In genomic region chr1:43978264-43978550, GRCh38 we compare ENCODE assay signal across 8 cellular contexts. TPM values are rescaled to one million over a fixed set of nuclear protein-coding genes. Genes with fewer than 3 reads are reported as not detected.
DNase-seq lines count a peak whose midpoint lies in the region; ATAC-seq, FAIRE-seq and TF ChIP-seq lines count a peak whose summit lies in the region.

No MANE protein-coding gene starts in this region.

- H3K27me3 ChIP-seq in BLaER1 = no peaks in the 10 kb centered on the region
- H3K27me3 ChIP-seq in KMS-11 (ENCODE audit: insufficient read depth, low read depth) = no peaks in the 10 kb centered on the region
- no peaks in the 10 kb centered on the region for H3K27me3 ChIP-seq in GM12878 (replicated peaks in 1 of 2; ENCODE audit: control insufficient read depth in 2 of 2, insufficient read depth in 2 of 2, low read length in 1 of 2)
- H3K27me3 ChIP-seq in lower lobe of right lung (ENCODE audit: low read depth) = no peaks in the 10 kb centered on the region

- CTCF ChIA-PET in GM12878 (lab: Yijun Ruan, JAX) = interaction anchor here (1.0 to 1.4 kb wide), 3 partner anchors 12 to 43 kb away, joined by 3 to 5 read pairs (median 3); no protein-coding TSS in a partner anchor

- in situ Hi-C loops in GM12878 (cut with MboI) = no loop called here

- SMC1A ChIA-PET in GM12878 (lab: Charles Lee; ENCODE audit: uncharacterized antibody, unreplicated experiment) = interaction anchor here (1.3 kb wide), 1 partner anchor 15 kb away, joined by 3 read pairs; no protein-coding TSS in a partner anchor

- peaks cover 44% of the 10 kb centered on the region for H3K79me2 ChIP-seq in KMS-11 (ENCODE audit: insufficient read depth, low read depth)
- H3K79me2 ChIP-seq in GM12878 (ENCODE audit: control insufficient read depth, insufficient read depth, low read length) = peaks cover 45% of the 10 kb centered on the region

- H3K27ac ChIP-seq in BLaER1 = peak overlapping the region; percentile 93; the same call in 1 of the 2 replicates
- no peak overlapping the region for H3K27ac ChIP-seq in KMS-11
- no peak overlapping the region for H3K27ac ChIP-seq in GM12878 (ENCODE audit: control insufficient read depth, insufficient read depth)
- H3K27ac ChIP-seq in lower lobe of right lung = no peak overlapping the region

- no peak for ATAC-seq in GM12878
- no peak for ATAC-seq in naive thymus-derived CD8-positive, alpha-beta T cell
- ATAC-seq in lower lobe of right lung = no peak
- ATAC-seq in HG03460 (IDR thresholded peaks at IDR 0.05; ENCODE audit: unreplicated experiment) = no peak

- peak overlapping the region in 3 of 10 donors; percentile 14 to 43 (median 28) for H3K27ac Mint-ChIP-seq in naive thymus-derived CD8-positive, alpha-beta T cell

- H3K4me1 ChIP-seq in BLaER1 (peaks cover 62% of the 10 kb centered on the region), KMS-11 (ENCODE audit: low read depth, poor library complexity, severe bottlenecking) (peaks cover 40% of the 10 kb centered on the region), GM12878 (ENCODE audit: control insufficient read depth, insufficient read depth, low read length) (peaks cover 30% of the 10 kb centered on the region), lower lobe of right lung (peaks cover 51% of the 10 kb centered on the region)

- FAIRE-seq in GM12878 (lab: Jason Lieb, UNC) = no peak

- BruUV-seq in GM12878 (replicated peaks; lab: Mats Ljungman, UMichigan) = no TSS peak

- no peak for TF ChIP-seq POLR2A in GM12878 (IDR thresholded peaks at IDR 0.05; ENCODE audit: low read depth, low read length)

- no peaks in the 10 kb centered on the region for H3K9me3 Mint-ChIP-seq in naive thymus-derived CD8-positive, alpha-beta T cell

- POLR2A ChIA-PET in GM12878 (lab: Charles Lee) = interaction anchor here (1.3 kb wide), 1 partner anchor 14 kb away, joined by 4 read pairs; no protein-coding TSS in a partner anchor
- POLR2A ChIA-PET in naive thymus-derived CD8-positive, alpha-beta T cell (lab: Charles Lee) = no interaction called here

- H3K4me1 Mint-ChIP-seq in naive thymus-derived CD8-positive, alpha-beta T cell = peaks cover 37 to 60% (median 52%) of the 10 kb centered on the region in 4 donors

- H3K27me3 Mint-ChIP-seq in naive thymus-derived CD8-positive, alpha-beta T cell = peaks cover 3 to 19% (median 11%) of the 10 kb centered on the region in 5 donors

- peak overlapping the region; percentile 86 for H3K4me3 ChIP-seq in BLaER1
- no peak overlapping the region for H3K4me3 ChIP-seq in KMS-11 (IDR thresholded peaks at IDR 0.05; ENCODE audit: insufficient read depth, low read depth, low read length)
- H3K4me3 ChIP-seq in GM12878 = peak overlapping the region; percentile 69; the same call in 1 of the 2 replicates
- no peak overlapping the region for H3K4me3 ChIP-seq in lower lobe of right lung

- intact Hi-C loops in GM12878 (cut with micrococcal nuclease; ENCODE audit: unreplicated experiment) = no loop called here
- intact Hi-C loops in lower lobe of right lung (cut with DNase I) = no loop called here

- no peak for TF ChIP-seq EP300 in GM12878 (IDR thresholded peaks at IDR 0.05; ENCODE audit: borderline replicate concordance in 1 of 2, control insufficient read depth in 1 of 2, low read depth in 2 of 2, low read length in 2 of 2)

- no peak for TF ChIP-seq RAD21 in GM12878 (IDR thresholded peaks at IDR 0.05; ENCODE audit: insufficient read depth, low read depth, low read length)

- H3K9ac ChIP-seq in BLaER1 (peak overlapping the region; percentile 90), KMS-11 (peak overlapping the region; percentile 53; the same call in 1 of the 2 replicates), GM12878 (ENCODE audit: control insufficient read depth, insufficient read depth, low read length) (no peak overlapping the region; the same call in 1 of the 2 replicates)

- RAD21 ChIA-PET in GM12878 (lab: Charles Lee; ENCODE audit: unreplicated experiment) = no interaction called here

- H3K4me2 ChIP-seq in BLaER1 = peak overlapping the region; percentile 94
- peak overlapping the region; percentile 95 for H3K4me2 ChIP-seq in KMS-11
- H3K4me2 ChIP-seq in GM12878 (ENCODE audit: control insufficient read depth, insufficient read depth) = peak overlapping the region; percentile 94

- H3K4me3 Mint-ChIP-seq in naive thymus-derived CD8-positive, alpha-beta T cell = peak overlapping the region; percentile 70 to 97 (median 82)

- no peak for TF ChIP-seq CTCF in KMS-11 (conservative IDR thresholded peaks at IDR 0.05; ENCODE audit: low read depth, low read length)
- no peak for TF ChIP-seq CTCF in GM12878 (IDR thresholded peaks at IDR 0.05 in 2 of 3, conservative IDR thresholded peaks at IDR 0.05 in 1 of 3; ENCODE audit: control insufficient read depth in 2 of 3, extremely low read depth in 1 of 3, insufficient read depth in 1 of 3, low read depth in 3 of 3, low read length in 3 of 3)
- TF ChIP-seq CTCF in lower lobe of right lung (IDR thresholded peaks at IDR 0.05) = no peak

- no peaks in the 10 kb centered on the region for H3K9me3 ChIP-seq in BLaER1
- H3K9me3 ChIP-seq in GM12878 (replicated peaks; ENCODE audit: control insufficient read depth, insufficient read depth, low read length) = no peaks in the 10 kb centered on the region
- H3K9me3 ChIP-seq in lower lobe of right lung = no peaks in the 10 kb centered on the region

- no peak for DNase-seq in GM12878 (ENCODE audit: low read depth, low spot score)
- DNase-seq in naive thymus-derived CD8-positive, alpha-beta T cell = no peak
- no peak for DNase-seq in inferior parietal cortex (ENCODE audit: extremely low spot score)
- no peak for DNase-seq in lower lobe of right lung
- DNase-seq in HK-2 (ENCODE audit: unreplicated experiment) = no peak

- 67% methylated on average over 5 of the region's 5 CpGs for WGBS in GM12878 (ENCODE audit: insufficient coverage, insufficient replicate concordance, low lambda C conversion rate, missing lambda C conversion rate)

- peaks cover 0 to 28% (median 11%) of the 10 kb centered on the region in 3 donors for H3K36me3 Mint-ChIP-seq in naive thymus-derived CD8-positive, alpha-beta T cell

- H2AFZ ChIP-seq in KMS-11 (ENCODE audit: low read depth) (no peak overlapping the region), GM12878 (ENCODE audit: control insufficient read depth, low read depth, low read length) (no peak overlapping the region)

- H3K36me3 ChIP-seq in BLaER1 = peaks cover 53% of the 10 kb centered on the region
- H3K36me3 ChIP-seq in KMS-11 (ENCODE audit: insufficient read depth) = no peaks in the 10 kb centered on the region
- peaks cover 0 to 7% of the 10 kb centered on the region in 2 experiments for H3K36me3 ChIP-seq in GM12878 (ENCODE audit: control insufficient read depth in 2 of 2, insufficient read depth in 2 of 2, low read length in 1 of 2)
- H3K36me3 ChIP-seq in lower lobe of right lung = peaks cover 25% of the 10 kb centered on the region

- H4K20me1 ChIP-seq in BLaER1 (peaks cover 69% of the 10 kb centered on the region), KMS-11 (ENCODE audit: insufficient read depth) (no peaks in the 10 kb centered on the region), GM12878 (ENCODE audit: control insufficient read depth, insufficient read depth) (no peaks in the 10 kb centered on the region)

RNA-seq across cellular contexts. Expression of gene B4GALT2, which starts 0.8 kb away (rescaled TPM):
- 15.2 and 15.5 TPM in 2 replicates for total RNA-seq in GM12878 (2013; cell fraction: nucleolus; rRNA removed)
- total RNA-seq in GM12878 (2014; rRNA removed) = 61.0 and 63.8 TPM in 2 replicates
- total RNA-seq in GM12878 (2014; rRNA removed; fragmentation: Illumina TruSeq; extraction: Trizol) = 27.2 and 28.7 TPM in 2 replicates
- 45.4 and 47.3 TPM in 2 replicates for total RNA-seq in GM12878 (2021)
- polyA plus RNA-seq in GM12878 (2011; ENCODE audit: low read depth) = 7.1 TPM
- 9.8 and 18.0 TPM in 2 replicates for polyA plus RNA-seq in GM12878 (2011; rRNA removed)
- polyA plus RNA-seq in GM12878 (2011; cell fraction: cytosol; rRNA removed) = 27.5 and 46.7 TPM in 2 replicates
- 22.6 and 26.7 TPM in 2 replicates for polyA plus RNA-seq in GM12878 (2011; cell fraction: nucleus; rRNA removed)
- 19.7 and 20.5 TPM in 2 replicates for polyA plus RNA-seq in GM12878 (2012)
- polyA plus RNA-seq in GM12878 (2014; fragmentation: Illumina TruSeq; extraction: Trizol) = 18.6 and 30.0 TPM in 2 replicates
- polyA plus RNA-seq in GM12878 (2014; fragmentation: Nextera tagmentation; extraction: Ambion mirVana) = 1 to 10 TPM in 1 of 2 experiments, under 1 TPM in 1; 0.98 to 2.8 TPM
- 53.5 and 67.0 TPM in 2 replicates for polyA plus RNA-seq in GM12878 (2014; rRNA removed)
- 1 to 10 TPM; 7.2 to 9.6 TPM for polyA plus RNA-seq in GM12878 (2016; fragmentation: Nextera tagmentation; extraction: Ambion mirVana)
- 13.2 and 22.9 TPM in 2 replicates for polyA minus RNA-seq in GM12878 (2011; rRNA and poly(A)+ RNA removed)
- polyA minus RNA-seq in GM12878 (2011; cell fraction: cytosol; rRNA and poly(A)+ RNA removed) = 12.6 and 14.2 TPM in 2 replicates
- polyA minus RNA-seq in GM12878 (2011; cell fraction: nucleus; rRNA and poly(A)+ RNA removed) = 9.3 and 15.2 TPM in 2 replicates
- total RNA-seq in naive thymus-derived CD8-positive, alpha-beta T cell = under 1 TPM; 0.38 to 0.83 TPM
- under 1 TPM in 2 of 3 donors, not detected in 1; 0.11 to 0.25 TPM for polyA plus RNA-seq in naive thymus-derived CD8-positive, alpha-beta T cell
- total RNA-seq in lower lobe of right lung = 17.3 TPM

RNA-seq across cellular contexts. Expression of gene ATP6V0B, which starts 3.4 kb away (rescaled TPM):
- total RNA-seq in GM12878 (2013; cell fraction: nucleolus; rRNA removed) = 39.3 and 44.3 TPM in 2 replicates
- 176 and 177 TPM in 2 replicates for total RNA-seq in GM12878 (2014; rRNA removed)
- total RNA-seq in GM12878 (2014; rRNA removed; fragmentation: Illumina TruSeq; extraction: Trizol) = 70.0 and 75.8 TPM in 2 replicates
- 115 and 120 TPM in 2 replicates for total RNA-seq in GM12878 (2021)
- polyA plus RNA-seq in GM12878 (2011; ENCODE audit: low read depth) = 59.4 TPM
- 72.2 and 132 TPM in 2 replicates for polyA plus RNA-seq in GM12878 (2011; rRNA removed)
- polyA plus RNA-seq in GM12878 (2011; cell fraction: cytosol; rRNA removed) = 218 and 285 TPM in 2 replicates
- polyA plus RNA-seq in GM12878 (2011; cell fraction: nucleus; rRNA removed) = 267 and 300 TPM in 2 replicates
- polyA plus RNA-seq in GM12878 (2012) = 76.2 and 83.3 TPM in 2 replicates
- 30.1 and 70.5 TPM in 2 replicates for polyA plus RNA-seq in GM12878 (2014; fragmentation: Illumina TruSeq; extraction: Trizol)
- polyA plus RNA-seq in GM12878 (2014; fragmentation: Nextera tagmentation; extraction: Ambion mirVana) = 100 to 1,000 TPM in 1 of 2 experiments, 10 to 100 TPM in 1; 65.3 to 157 TPM
- 156 and 159 TPM in 2 replicates for polyA plus RNA-seq in GM12878 (2014; rRNA removed)
- 100 to 1,000 TPM; 247 to 250 TPM for polyA plus RNA-seq in GM12878 (2016; fragmentation: Nextera tagmentation; extraction: Ambion mirVana)
- polyA minus RNA-seq in GM12878 (2011; rRNA and poly(A)+ RNA removed) = 82.2 and 119 TPM in 2 replicates
- polyA minus RNA-seq in GM12878 (2011; cell fraction: cytosol; rRNA and poly(A)+ RNA removed) = 35.1 and 43.2 TPM in 2 replicates
- polyA minus RNA-seq in GM12878 (2011; cell fraction: nucleus; rRNA and poly(A)+ RNA removed) = 65.8 and 94.1 TPM in 2 replicates
- total RNA-seq in naive thymus-derived CD8-positive, alpha-beta T cell = 10 to 100 TPM; 55.8 to 59.6 TPM
- polyA plus RNA-seq in naive thymus-derived CD8-positive, alpha-beta T cell = 100 to 1,000 TPM; 149 to 213 (median 166) TPM
- 205 TPM for total RNA-seq in lower lobe of right lung

RNA-seq across cellular contexts. Expression of gene DPH2, which starts 8.4 kb away (rescaled TPM):
- 40.0 and 46.8 TPM in 2 replicates for total RNA-seq in GM12878 (2013; cell fraction: nucleolus; rRNA removed)
- total RNA-seq in GM12878 (2014; rRNA removed) = 67.2 and 75.1 TPM in 2 replicates
- 32.2 and 37.9 TPM in 2 replicates for total RNA-seq in GM12878 (2014; rRNA removed; fragmentation: Illumina TruSeq; extraction: Trizol)
- 58.0 and 60.1 TPM in 2 replicates for total RNA-seq in GM12878 (2021)
- 16.1 TPM for polyA plus RNA-seq in GM12878 (2011; ENCODE audit: low read depth)
- polyA plus RNA-seq in GM12878 (2011; rRNA removed) = 30.7 and 44.0 TPM in 2 replicates
- 72.9 and 90.9 TPM in 2 replicates for polyA plus RNA-seq in GM12878 (2011; cell fraction: cytosol; rRNA removed)
- 240 and 297 TPM in 2 replicates for polyA plus RNA-seq in GM12878 (2011; cell fraction: nucleus; rRNA removed)
- polyA plus RNA-seq in GM12878 (2012) = 28.3 and 30.7 TPM in 2 replicates
- 22.4 and 43.2 TPM in 2 replicates for polyA plus RNA-seq in GM12878 (2014; fragmentation: Illumina TruSeq; extraction: Trizol)
- 10 to 100 TPM; 13.1 to 14.3 TPM for polyA plus RNA-seq in GM12878 (2014; fragmentation: Nextera tagmentation; extraction: Ambion mirVana)
- 74.5 and 76.2 TPM in 2 replicates for polyA plus RNA-seq in GM12878 (2014; rRNA removed)
- 10 to 100 TPM; 76.6 to 82.9 TPM for polyA plus RNA-seq in GM12878 (2016; fragmentation: Nextera tagmentation; extraction: Ambion mirVana)
- 41.1 and 68.5 TPM in 2 replicates for polyA minus RNA-seq in GM12878 (2011; rRNA and poly(A)+ RNA removed)
- 18.2 and 18.3 TPM in 2 replicates for polyA minus RNA-seq in GM12878 (2011; cell fraction: cytosol; rRNA and poly(A)+ RNA removed)
- polyA minus RNA-seq in GM12878 (2011; cell fraction: nucleus; rRNA and poly(A)+ RNA removed) = 79.7 and 117 TPM in 2 replicates
- total RNA-seq in naive thymus-derived CD8-positive, alpha-beta T cell = 10 to 100 TPM; 34.5 to 37.7 TPM
- 10 to 100 TPM; 30.2 to 40.4 (median 35.7) TPM for polyA plus RNA-seq in naive thymus-derived CD8-positive, alpha-beta T cell
- total RNA-seq in lower lobe of right lung = 15.0 TPM

RNA-seq across cellular contexts. Expression of gene CCDC24, which starts 13.2 kb away (rescaled TPM):
- 2.7 and 3.3 TPM in 2 replicates for total RNA-seq in GM12878 (2013; cell fraction: nucleolus; rRNA removed)
- total RNA-seq in GM12878 (2014; rRNA removed) (1.6 and 2.2 TPM in 2 replicates), GM12878 (2014; rRNA removed; fragmentation: Illumina TruSeq; extraction: Trizol) (0.67 and 0.78 TPM in 2 replicates), GM12878 (2021) (2.2 and 3.1 TPM in 2 replicates), lower lobe of right lung (10.7 TPM)
- 0.34 TPM for polyA plus RNA-seq in GM12878 (2011; ENCODE audit: low read depth)
- polyA plus RNA-seq in GM12878 (2011; rRNA removed) (0.49 and 1.0 TPM in 2 replicates), GM12878 (2014; fragmentation: Illumina TruSeq; extraction: Trizol) (0.59 and 1.0 TPM in 2 replicates), GM12878 (2014; fragmentation: Nextera tagmentation; extraction: Ambion mirVana) (under 1 TPM in 1 of 2 experiments, not detected in 1; 0.18 TPM), GM12878 (2014; rRNA removed) (2.1 and 4.2 TPM in 2 replicates), GM12878 (2016; fragmentation: Nextera tagmentation; extraction: Ambion mirVana) (1 to 10 TPM; 1.6 to 1.7 TPM)
- 1.8 TPM in 2 replicates for polyA plus RNA-seq in GM12878 (2011; cell fraction: cytosol; rRNA removed)
- 5.3 and 6.6 TPM in 2 replicates for polyA plus RNA-seq in GM12878 (2011; cell fraction: nucleus; rRNA removed)
- polyA plus RNA-seq in GM12878 (2012) = 1.4 and 1.5 TPM in 2 replicates
- polyA minus RNA-seq in GM12878 (2011; rRNA and poly(A)+ RNA removed) = 0.22 and 0.67 TPM in 2 replicates
- 0.94 TPM in 1 of 2 replicates, not detected in the other for polyA minus RNA-seq in GM12878 (2011; cell fraction: cytosol; rRNA and poly(A)+ RNA removed)
- 1.2 TPM in 2 replicates for polyA minus RNA-seq in GM12878 (2011; cell fraction: nucleus; rRNA and poly(A)+ RNA removed)
- total RNA-seq in naive thymus-derived CD8-positive, alpha-beta T cell = 1 to 10 TPM; 1.9 to 2.5 TPM
- polyA plus RNA-seq in naive thymus-derived CD8-positive, alpha-beta T cell = under 1 TPM in 2 of 3 donors, not detected in 1; 0.29 to 0.61 TPM

RNA-seq across cellular contexts. Expression of gene IPO13, which starts 31.5 kb away (rescaled TPM):
- 9.0 and 13.3 TPM in 2 replicates for total RNA-seq in GM12878 (2013; cell fraction: nucleolus; rRNA removed)
- 18.2 and 18.4 TPM in 2 replicates for total RNA-seq in GM12878 (2014; rRNA removed)
- 7.3 and 10.1 TPM in 2 replicates for total RNA-seq in GM12878 (2014; rRNA removed; fragmentation: Illumina TruSeq; extraction: Trizol)
- total RNA-seq in GM12878 (2021) = 22.1 and 26.6 TPM in 2 replicates
- 4.5 TPM for polyA plus RNA-seq in GM12878 (2011; ENCODE audit: low read depth)
- 5.6 and 9.3 TPM in 2 replicates for polyA plus RNA-seq in GM12878 (2011; rRNA removed)
- 19.2 TPM in 2 replicates for polyA plus RNA-seq in GM12878 (2011; cell fraction: cytosol; rRNA removed)
- polyA plus RNA-seq in GM12878 (2011; cell fraction: nucleus; rRNA removed) = 29.3 and 36.2 TPM in 2 replicates
- 8.2 and 9.6 TPM in 2 replicates for polyA plus RNA-seq in GM12878 (2012)
- 8.5 and 14.0 TPM in 2 replicates for polyA plus RNA-seq in GM12878 (2014; fragmentation: Illumina TruSeq; extraction: Trizol)
- 1 to 10 TPM; 7.1 to 9.5 TPM for polyA plus RNA-seq in GM12878 (2014; fragmentation: Nextera tagmentation; extraction: Ambion mirVana)
- polyA plus RNA-seq in GM12878 (2014; rRNA removed) = 16.5 and 17.9 TPM in 2 replicates
- polyA plus RNA-seq in GM12878 (2016; fragmentation: Nextera tagmentation; extraction: Ambion mirVana) = 10 to 100 TPM; 21.5 TPM
- polyA minus RNA-seq in GM12878 (2011; rRNA and poly(A)+ RNA removed) = 24.2 and 29.7 TPM in 2 replicates
- 8.6 and 16.2 TPM in 2 replicates for polyA minus RNA-seq in GM12878 (2011; cell fraction: cytosol; rRNA and poly(A)+ RNA removed)
- 8.7 and 14.9 TPM in 2 replicates for polyA minus RNA-seq in GM12878 (2011; cell fraction: nucleus; rRNA and poly(A)+ RNA removed)
- 10 to 100 TPM; 20.5 to 24.1 TPM for total RNA-seq in naive thymus-derived CD8-positive, alpha-beta T cell
- polyA plus RNA-seq in naive thymus-derived CD8-positive, alpha-beta T cell = 10 to 100 TPM; 13.8 to 14.5 (median 14.4) TPM
- total RNA-seq in lower lobe of right lung = 28.2 TPM

Comparison
In these comparisons a context has a peak if more than half of its experiments do, and no peak if none do; other contexts are left out.
1. H3K4me3 ChIP-seq: peak in BLaER1 (single experiment) and GM12878 (single experiment); none in KMS-11 (single experiment) and lower lobe of right lung (single experiment).
2. Peak in every context shown above with its lines, with median percentiles within 50 percentile points of each other: H3K4me2 ChIP-seq.